ENCODE assay signal across 1 cellular context in the genomic region with DNA sequence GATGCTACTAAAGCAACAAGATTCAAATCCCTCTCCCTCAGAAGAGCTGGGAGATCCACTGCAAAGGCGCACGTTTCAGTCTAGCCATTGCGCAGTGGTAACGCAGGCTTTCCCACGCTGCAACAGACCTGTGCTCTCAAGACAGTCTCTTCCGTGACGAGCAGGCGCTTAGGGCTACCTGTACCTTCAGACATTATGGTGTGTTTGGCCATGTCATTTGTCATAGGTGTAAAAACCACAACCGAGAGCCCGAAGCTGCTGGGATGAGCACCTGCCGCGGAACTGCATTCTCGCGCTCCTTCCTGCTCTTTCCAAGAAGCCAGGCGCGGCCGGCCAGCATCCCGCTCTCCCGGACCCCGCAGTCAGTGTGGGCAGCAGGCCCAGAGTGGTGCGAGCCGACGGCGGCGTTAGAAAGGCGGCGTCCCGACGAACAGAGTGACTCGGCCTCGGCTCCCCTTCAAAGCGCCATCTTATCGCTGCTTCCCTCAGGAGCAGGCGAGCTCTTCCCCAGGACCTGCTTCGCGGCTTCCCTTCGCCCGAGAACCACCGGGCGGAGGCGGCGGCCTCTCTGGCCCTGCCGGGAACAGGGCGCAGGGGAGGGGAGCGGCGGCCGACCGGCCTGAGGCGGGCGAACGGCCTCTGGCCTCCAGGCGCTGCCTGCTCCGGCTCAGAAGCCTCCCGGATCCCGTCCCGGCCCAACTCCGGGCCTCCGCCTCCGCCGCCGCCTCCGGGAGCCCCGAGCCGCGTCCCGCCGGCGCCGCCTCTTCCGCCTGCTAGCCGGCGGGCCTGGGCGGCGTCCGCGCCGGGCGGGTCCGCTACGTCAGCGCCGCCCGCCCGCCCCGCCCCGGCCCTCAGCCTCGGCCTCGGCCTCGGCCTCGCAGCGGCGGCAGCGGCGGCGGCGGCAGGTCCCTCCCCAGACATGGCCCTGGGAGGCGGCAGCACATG.
A peak's percentile ranks its signal among the peaks of the same experiment; 100 is the strongest.
TF ChIP-seq lines count a peak whose summit lies in the region.

A gene with protein sequence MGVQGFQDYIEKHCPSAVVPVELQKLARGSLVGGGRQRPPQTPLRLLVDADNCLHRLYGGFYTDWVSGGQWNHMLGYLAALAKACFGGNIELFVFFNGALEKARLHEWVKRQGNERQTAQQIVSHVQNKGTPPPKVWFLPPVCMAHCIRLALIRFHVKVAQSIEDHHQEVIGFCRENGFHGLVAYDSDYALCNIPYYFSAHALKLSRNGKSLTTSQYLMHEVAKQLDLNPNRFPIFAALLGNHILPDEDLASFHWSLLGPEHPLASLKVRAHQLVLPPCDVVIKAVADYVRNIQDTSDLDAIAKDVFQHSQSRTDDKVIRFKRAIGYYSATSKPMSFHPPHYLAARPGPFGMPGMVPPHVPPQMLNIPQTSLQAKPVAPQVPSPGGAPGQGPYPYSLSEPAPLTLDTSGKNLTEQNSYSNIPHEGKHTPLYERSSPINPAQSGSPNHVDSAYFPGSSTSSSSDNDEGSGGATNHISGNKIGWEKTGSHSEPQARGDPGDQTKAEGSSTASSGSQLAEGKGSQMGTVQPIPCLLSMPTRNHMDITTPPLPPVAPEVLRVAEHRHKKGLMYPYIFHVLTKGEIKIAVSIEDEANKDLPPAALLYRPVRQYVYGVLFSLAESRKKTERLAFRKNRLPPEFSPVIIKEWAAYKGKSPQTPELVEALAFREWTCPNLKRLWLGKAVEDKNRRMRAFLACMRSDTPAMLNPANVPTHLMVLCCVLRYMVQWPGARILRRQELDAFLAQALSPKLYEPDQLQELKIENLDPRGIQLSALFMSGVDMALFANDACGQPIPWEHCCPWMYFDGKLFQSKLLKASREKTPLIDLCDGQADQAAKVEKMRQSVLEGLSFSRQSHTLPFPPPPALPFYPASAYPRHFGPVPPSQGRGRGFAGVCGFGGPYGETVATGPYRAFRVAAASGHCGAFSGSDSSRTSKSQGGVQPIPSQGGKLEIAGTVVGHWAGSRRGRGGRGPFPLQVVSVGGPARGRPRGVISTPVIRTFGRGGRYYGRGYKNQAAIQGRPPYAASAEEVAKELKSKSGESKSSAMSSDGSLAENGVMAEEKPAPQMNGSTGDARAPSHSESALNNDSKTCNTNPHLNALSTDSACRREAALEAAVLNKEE (plus strand): TSS at position 869 of the 945 bp plus-strand sequence. CDS start 231 bp downstream, outside the sequence.

TF ChIP-seq in HepG2, 621 proteins besides CTCF, POLR2A, EP300 and RAD21 (continued from another document):
- TF ChIP-seq, protein P1, sequence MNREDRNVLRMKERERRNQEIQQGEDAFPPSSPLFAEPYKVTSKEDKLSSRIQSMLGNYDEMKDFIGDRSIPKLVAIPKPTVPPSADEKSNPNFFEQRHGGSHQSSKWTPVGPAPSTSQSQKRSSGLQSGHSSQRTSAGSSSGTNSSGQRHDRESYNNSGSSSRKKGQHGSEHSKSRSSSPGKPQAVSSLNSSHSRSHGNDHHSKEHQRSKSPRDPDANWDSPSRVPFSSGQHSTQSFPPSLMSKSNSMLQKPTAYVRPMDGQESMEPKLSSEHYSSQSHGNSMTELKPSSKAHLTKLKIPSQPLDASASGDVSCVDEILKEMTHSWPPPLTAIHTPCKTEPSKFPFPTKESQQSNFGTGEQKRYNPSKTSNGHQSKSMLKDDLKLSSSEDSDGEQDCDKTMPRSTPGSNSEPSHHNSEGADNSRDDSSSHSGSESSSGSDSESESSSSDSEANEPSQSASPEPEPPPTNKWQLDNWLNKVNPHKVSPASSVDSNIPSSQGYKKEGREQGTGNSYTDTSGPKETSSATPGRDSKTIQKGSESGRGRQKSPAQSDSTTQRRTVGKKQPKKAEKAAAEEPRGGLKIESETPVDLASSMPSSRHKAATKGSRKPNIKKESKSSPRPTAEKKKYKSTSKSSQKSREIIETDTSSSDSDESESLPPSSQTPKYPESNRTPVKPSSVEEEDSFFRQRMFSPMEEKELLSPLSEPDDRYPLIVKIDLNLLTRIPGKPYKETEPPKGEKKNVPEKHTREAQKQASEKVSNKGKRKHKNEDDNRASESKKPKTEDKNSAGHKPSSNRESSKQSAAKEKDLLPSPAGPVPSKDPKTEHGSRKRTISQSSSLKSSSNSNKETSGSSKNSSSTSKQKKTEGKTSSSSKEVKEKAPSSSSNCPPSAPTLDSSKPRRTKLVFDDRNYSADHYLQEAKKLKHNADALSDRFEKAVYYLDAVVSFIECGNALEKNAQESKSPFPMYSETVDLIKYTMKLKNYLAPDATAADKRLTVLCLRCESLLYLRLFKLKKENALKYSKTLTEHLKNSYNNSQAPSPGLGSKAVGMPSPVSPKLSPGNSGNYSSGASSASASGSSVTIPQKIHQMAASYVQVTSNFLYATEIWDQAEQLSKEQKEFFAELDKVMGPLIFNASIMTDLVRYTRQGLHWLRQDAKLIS (CRISPR knock-in tag; IDR thresholded peaks at IDR 0.05) = no peak
- TF ChIP-seq HDAC1 (CRISPR knock-in tag; IDR thresholded peaks at IDR 0.05) (peak; percentile 68; the same call in 1 of the 2 replicates), ZNF749 (CRISPR knock-in tag; IDR thresholded peaks at IDR 0.05; ENCODE audit: borderline replicate concordance) (no peak), KAT7 (CRISPR knock-in tag; IDR thresholded peaks at IDR 0.05; ENCODE audit: borderline replicate concordance) (no peak; the same call in 1 of the 2 replicates), CSRNP1 (CRISPR knock-in tag; IDR thresholded peaks at IDR 0.05) (no peak), XRCC5 (optimal IDR thresholded peaks at IDR 0.05; ENCODE audit: low read length) (no peak), MTA3 (CRISPR knock-in tag; IDR thresholded peaks at IDR 0.05) (no peak), CEBPB (IDR thresholded peaks at IDR 0.05; ENCODE audit: borderline replicate concordance, low read depth, low read length) (no peak), MED1 (CRISPR knock-in tag; IDR thresholded peaks at IDR 0.05) (peak; percentile 34; the same call in 1 of the 2 replicates), CEBPZ (IDR thresholded peaks at IDR 0.05; ENCODE audit: low read length) (no peak), ZNF589 (CRISPR knock-in tag; conservative IDR thresholded peaks at IDR 0.05) (no peak), ZSCAN9 (CRISPR knock-in tag; IDR thresholded peaks at IDR 0.05; ENCODE audit: borderline replicate concordance) (no peak), ZFY (CRISPR knock-in tag; IDR thresholded peaks at IDR 0.05) (peak; percentile 89), BCL6 (CRISPR knock-in tag; IDR thresholded peaks at IDR 0.05) (no peak), RBAK (CRISPR knock-in tag; IDR thresholded peaks at IDR 0.05) (no peak), IRX3 (CRISPR knock-in tag; IDR thresholded peaks at IDR 0.05; ENCODE audit: borderline replicate concordance, low read depth) (no peak)
- TF ChIP-seq, protein P2, sequence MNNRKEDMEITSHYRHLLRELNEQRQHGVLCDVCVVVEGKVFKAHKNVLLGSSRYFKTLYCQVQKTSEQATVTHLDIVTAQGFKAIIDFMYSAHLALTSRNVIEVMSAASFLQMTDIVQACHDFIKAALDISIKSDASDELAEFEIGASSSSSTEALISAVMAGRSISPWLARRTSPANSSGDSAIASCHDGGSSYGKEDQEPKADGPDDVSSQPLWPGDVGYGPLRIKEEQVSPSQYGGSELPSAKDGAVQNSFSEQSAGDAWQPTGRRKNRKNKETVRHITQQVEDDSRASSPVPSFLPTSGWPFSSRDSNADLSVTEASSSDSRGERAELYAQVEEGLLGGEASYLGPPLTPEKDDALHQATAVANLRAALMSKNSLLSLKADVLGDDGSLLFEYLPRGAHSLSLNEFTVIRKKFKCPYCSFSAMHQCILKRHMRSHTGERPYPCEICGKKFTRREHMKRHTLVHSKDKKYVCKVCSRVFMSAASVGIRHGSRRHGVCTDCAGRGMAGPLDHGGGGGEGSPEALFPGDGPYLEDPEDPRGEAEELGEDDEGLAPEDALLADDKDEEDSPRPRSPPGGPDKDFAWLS (CRISPR knock-in tag; IDR thresholded peaks at IDR 0.05; ENCODE audit: borderline replicate concordance) = no peak
TF ChIP-seq in HepG2: peak in this region for 153.
